ENCODE assay signal across 41 cellular contexts in genomic region chr7:158183431-158183830, GRCh38.
"Had no signal": no experiment of that assay in that cellular context is flagged by ENCODE, and none has a peak within 500 bp of the region (broad histone marks: within the 10 kb centered on the region; RNA-seq: fewer than 3 reads in every experiment).

No MANE protein-coding gene starts in this region.

- ATAC-seq: activated naive CD4-positive, alpha-beta T cell treated with anti-CD3 and anti-CD28 coated beads, Interleukin-2, amount 50 U/mL, for 72 hours; activated naive CD8-positive, alpha-beta T cell treated with anti-CD3 and anti-CD28 coated beads, Interleukin-2, amount 50 U/mL, for 24 hours; activated T-cell treated with anti-CD3 and anti-CD28 coated beads, Interleukin-2, amount 50 U/mL, for 4 hours; activated T-cell treated with anti-CD3 and anti-CD28 coated beads, Interleukin-2, amount 50 U/mL, for 72 hours; activated T-helper 17 cell treated with anti-CD3 and anti-CD28 coated beads, Interleukin-2, amount 50 U/mL, for 72 hours; body of pancreas had no signal

- H3K27me3 Mint-ChIP-seq: activated naive CD4-positive, alpha-beta T cell treated with anti-CD3 and anti-CD28 coated beads, Interleukin-2, amount 10 ng/mL, durations not matched to agents 7 days and 5 days; activated naive CD8-positive, alpha-beta T cell treated with anti-CD3 and anti-CD28 coated beads, Interleukin-2, amount 10 ng/mL, durations not matched to agents 7 days and 5 days had no signal

- H3K27ac ChIP-seq: adrenal gland, ascending aorta, body of pancreas, brain microvascular endothelial cell, breast epithelium, cardiac muscle cell had no signal

- H3K4me3 Mint-ChIP-seq: activated naive CD4-positive, alpha-beta T cell treated with anti-CD3 and anti-CD28 coated beads for 36 hours; activated naive CD4-positive, alpha-beta T cell treated with anti-CD3 and anti-CD28 coated beads, Interleukin-2, amount 10 ng/mL, durations not matched to agents 7 days and 5 days; activated naive CD4-positive, alpha-beta T cell treated with anti-CD3 and anti-CD28 coated beads, Interleukin-2, amount 50 U/mL, for 24 hours; activated naive CD8-positive, alpha-beta T cell; activated naive CD8-positive, alpha-beta T cell treated with anti-CD3 and anti-CD28 coated beads for 36 hours; activated naive CD8-positive, alpha-beta T cell treated with anti-CD3 and anti-CD28 coated beads, Interleukin-2, amount 10 ng/mL, durations not matched to agents 7 days and 5 days; activated naive CD8-positive, alpha-beta T cell treated with anti-CD3 and anti-CD28 coated beads, Interleukin-2, amount 50 U/mL, for 24 hours; activated T-cell treated with anti-CD3 and anti-CD28 coated beads, Interleukin-2, amount 50 U/mL, for 24 hours; activated T-cell treated with anti-CD3 and anti-CD28 coated beads, Interleukin-2, amount 50 U/mL, for 4 hours; activated T-cell treated with anti-CD3 and anti-CD28 coated beads, Interleukin-2, amount 50 U/mL, for 72 hours; activated T-helper 1 cell treated with anti-CD3 and anti-CD28 coated beads, Interleukin-12 subunit alpha, Interleukin-12 subunit beta, Interleukin-2, Interleukin-4 antibody, amounts not matched to agents 30 ng/mL and 10 ng/mL and 1 ng/mL, durations not matched to agents 14 hours and 24 hours and 36 hours; activated T-helper 17 cell treated with anti-CD3 and anti-CD28 coated beads, Interleukin-2, amount 50 U/mL, for 72 hours; brain; central memory CD8-positive, alpha-beta T cell had no signal

- H3K9me3 ChIP-seq: adrenal gland, ascending aorta, body of pancreas had no signal

- FAIRE-seq: astrocyte, bronchial epithelial cell had no signal

- H3K4me1 Mint-ChIP-seq: activated naive CD4-positive, alpha-beta T cell treated with anti-CD3 and anti-CD28 coated beads, Interleukin-2, amount 10 ng/mL, durations not matched to agents 7 days and 5 days; activated naive CD4-positive, alpha-beta T cell treated with anti-CD3 and anti-CD28 coated beads, Interleukin-2, amount 50 U/mL, for 24 hours; activated naive CD8-positive, alpha-beta T cell treated with anti-CD3 and anti-CD28 coated beads for 36 hours; activated naive CD8-positive, alpha-beta T cell treated with anti-CD3 and anti-CD28 coated beads, Interleukin-2, amount 10 ng/mL, durations not matched to agents 7 days and 5 days; activated naive CD8-positive, alpha-beta T cell treated with anti-CD3 and anti-CD28 coated beads, Interleukin-2, amount 50 U/mL, for 24 hours; activated T-helper 17 cell treated with anti-CD3 and anti-CD28 coated beads, Interleukin-2, amount 50 U/mL, for 72 hours; central memory CD8-positive, alpha-beta T cell had no signal

- H3K27me3 ChIP-seq: adrenal gland, ascending aorta, body of pancreas, brain microvascular endothelial cell, breast epithelium, cardiac muscle cell had no signal

- DNase-seq: activated effector memory CD4-positive, alpha-beta T cell treated with anti-CD3 and anti-CD28 coated beads, Interleukin-2, amount 50 U/mL, for 16 hours; activated effector memory CD4-positive, alpha-beta T cell treated with Interleukin-2 at 50 U/mL for 16 hours; activated gamma-delta T cell; activated gamma-delta T cell treated with Interleukin-2 at 50 U/mL for 16 hours; activated naive CD4-positive, alpha-beta T cell; activated naive CD4-positive, alpha-beta T cell treated with anti-CD3 and anti-CD28 coated beads for 36 hours; activated naive CD4-positive, alpha-beta T cell treated with anti-CD3 and anti-CD28 coated beads, Interleukin-2, amount 10 ng/mL, durations not matched to agents 7 days and 5 days; activated naive CD4-positive, alpha-beta T cell treated with anti-CD3 and anti-CD28 coated beads, Interleukin-2, amount 50 U/mL, for 16 hours; activated naive CD4-positive, alpha-beta T cell treated with Interleukin-2 at 50 U/mL for 16 hours; activated naive CD8-positive, alpha-beta T cell treated with anti-CD3 and anti-CD28 coated beads for 36 hours; activated naive CD8-positive, alpha-beta T cell treated with anti-CD3 and anti-CD28 coated beads, Interleukin-2, amount 10 ng/mL, durations not matched to agents 7 days and 5 days; activated naive CD8-positive, alpha-beta T cell treated with anti-CD3 and anti-CD28 coated beads, Interleukin-2, amount 50 U/mL, for 24 hours; activated T-cell treated with anti-CD3 and anti-CD28 coated beads for 4 hours; activated T-cell treated with anti-CD3 and anti-CD28 coated beads, Interleukin-2, amount 50 U/mL, for 1 hour; activated T-cell treated with anti-CD3 and anti-CD28 coated beads, Interleukin-2, amount 50 U/mL, for 24 hours; activated T-cell treated with anti-CD3 and anti-CD28 coated beads, Interleukin-2, amount 50 U/mL, for 4 hours; activated T-cell treated with anti-CD3 and anti-CD28 coated beads, Interleukin-2, amount 50 U/mL, for 48 hours; activated T-cell treated with anti-CD3 and anti-CD28 coated beads, Interleukin-2, amount 50 U/mL, for 72 hours; adrenal gland; amniotic stem cell; amygdala; anterior cingulate cortex; aorta; body of pancreas; brain microvascular endothelial cell; caudate nucleus; central memory CD4-positive, alpha-beta T cell; cerebellar nuclear complex had no signal

- H3K27ac Mint-ChIP-seq: activated naive CD4-positive, alpha-beta T cell treated with anti-CD3 and anti-CD28 coated beads for 36 hours; activated naive CD4-positive, alpha-beta T cell treated with anti-CD3 and anti-CD28 coated beads, Interleukin-2, amount 10 ng/mL, durations not matched to agents 7 days and 5 days; activated naive CD4-positive, alpha-beta T cell treated with anti-CD3 and anti-CD28 coated beads, Interleukin-2, amount 50 U/mL, for 24 hours; activated naive CD4-positive, alpha-beta T cell treated with anti-CD3 and anti-CD28 coated beads, Interleukin-2, amount 50 U/mL, for 72 hours; activated naive CD8-positive, alpha-beta T cell; activated naive CD8-positive, alpha-beta T cell treated with anti-CD3 and anti-CD28 coated beads for 36 hours; activated naive CD8-positive, alpha-beta T cell treated with anti-CD3 and anti-CD28 coated beads, Interleukin-2, amount 10 ng/mL, durations not matched to agents 7 days and 5 days; activated naive CD8-positive, alpha-beta T cell treated with anti-CD3 and anti-CD28 coated beads, Interleukin-2, amount 50 U/mL, for 24 hours; activated T-cell treated with anti-CD3 and anti-CD28 coated beads, Interleukin-2, amount 50 U/mL, for 24 hours; activated T-cell treated with anti-CD3 and anti-CD28 coated beads, Interleukin-2, amount 50 U/mL, for 72 hours; activated T-helper 1 cell treated with anti-CD3 and anti-CD28 coated beads, Interleukin-12 subunit alpha, Interleukin-12 subunit beta, Interleukin-2, Interleukin-4 antibody, amounts not matched to agents 30 ng/mL and 10 ng/mL and 1 ng/mL, durations not matched to agents 14 hours and 24 hours and 36 hours; activated T-helper 17 cell treated with anti-CD3 and anti-CD28 coated beads, Interleukin-2, amount 50 U/mL, for 72 hours; activated T-helper 2 cell treated with anti-CD3 and anti-CD28 coated beads, Interferon-gamma antibody, Interleukin-2, Interleukin-4, amounts not matched to agents 10 μg/mL and 5 μg/mL and 100 μg/mL, durations not matched to agents 14 hours and 24 hours and 36 hours; brain had no signal

- H3K9me3 Mint-ChIP-seq: activated naive CD4-positive, alpha-beta T cell treated with anti-CD3 and anti-CD28 coated beads for 36 hours had no signal

- H3K36me3 ChIP-seq: adrenal gland, ascending aorta, brain microvascular endothelial cell, breast epithelium, cardiac muscle cell had no signal

- H3K36me3 Mint-ChIP-seq: activated naive CD4-positive, alpha-beta T cell treated with anti-CD3 and anti-CD28 coated beads, Interleukin-2, amount 10 ng/mL, durations not matched to agents 7 days and 5 days; activated naive CD4-positive, alpha-beta T cell treated with anti-CD3 and anti-CD28 coated beads, Interleukin-2, amount 50 U/mL, for 24 hours; activated naive CD4-positive, alpha-beta T cell treated with anti-CD3 and anti-CD28 coated beads, Interleukin-2, amount 50 U/mL, for 72 hours; activated naive CD8-positive, alpha-beta T cell; activated naive CD8-positive, alpha-beta T cell treated with anti-CD3 and anti-CD28 coated beads for 36 hours; activated naive CD8-positive, alpha-beta T cell treated with anti-CD3 and anti-CD28 coated beads, Interleukin-2, amount 10 ng/mL, durations not matched to agents 7 days and 5 days had no signal

- H3K4me1 ChIP-seq: adrenal gland, ascending aorta, body of pancreas, breast epithelium had no signal

- H3K4me3 ChIP-seq: adrenal gland, ascending aorta, body of pancreas, breast epithelium, cardiac muscle cell had no signal
